In the genomic region with DNA sequence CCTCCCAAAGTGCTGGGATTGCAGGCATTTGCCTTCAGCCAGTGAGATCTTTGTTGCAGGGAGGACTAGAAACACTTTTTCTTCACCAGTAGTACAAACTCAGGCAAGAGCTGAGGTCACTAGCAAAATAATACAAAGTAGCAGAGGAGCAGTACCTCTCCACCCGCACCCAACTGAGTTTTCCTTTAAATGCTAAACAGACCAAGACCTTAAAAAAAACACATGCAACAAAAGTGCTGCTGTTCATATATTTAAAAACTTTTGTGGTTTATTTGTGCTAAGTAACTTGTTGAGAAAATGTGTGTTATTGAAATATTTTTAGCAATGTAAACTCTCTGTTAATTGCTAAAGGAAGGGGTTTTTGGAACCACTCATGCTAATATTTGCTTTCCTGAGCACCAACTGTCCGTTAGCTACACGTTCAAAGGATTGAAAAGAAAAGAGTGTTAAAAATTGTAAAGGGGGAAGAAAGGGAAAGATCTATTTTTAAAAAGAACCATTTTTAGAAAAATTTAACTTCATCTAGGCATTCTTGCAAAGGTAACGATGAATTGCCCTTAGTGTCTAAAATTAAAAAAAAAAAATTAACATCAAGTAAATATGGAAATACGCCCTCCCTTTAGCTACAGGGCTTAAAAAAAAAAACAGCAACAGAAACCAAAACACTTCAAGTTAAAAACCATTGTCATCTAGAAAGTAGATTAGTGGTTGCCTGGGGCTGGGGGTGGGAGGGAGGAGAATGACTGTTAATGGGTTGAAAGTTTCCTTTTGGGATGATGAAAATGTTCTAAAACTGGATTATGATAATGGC, we compare ENCODE assay signal across 8 cellular contexts.
DNase-seq lines count a peak whose midpoint lies in the region; ATAC-seq and TF ChIP-seq lines count a peak whose summit lies in the region.

No MANE protein-coding gene starts in this region.

- no peak for TF ChIP-seq CTCF in esophagus squamous epithelium (IDR thresholded peaks at IDR 0.05)

- no peaks in the 10 kb centered on the region for H3K36me3 ChIP-seq in CD4-positive, CD25-positive, alpha-beta regulatory T cell (ENCODE audit: control insufficient read depth, insufficient read depth, low read length)
- no peaks in the 10 kb centered on the region for H3K36me3 ChIP-seq in esophagus squamous epithelium

- no peaks in the 10 kb centered on the region for H3K27me3 ChIP-seq in CD4-positive, CD25-positive, alpha-beta regulatory T cell (ENCODE audit: control insufficient read depth, insufficient read depth, low read length)
- H3K27me3 ChIP-seq in esophagus squamous epithelium: no peaks in the 10 kb centered on the region

- H3K27ac ChIP-seq in CD4-positive, CD25-positive, alpha-beta regulatory T cell (ENCODE audit: insufficient read depth, low read length, poor library complexity, severe bottlenecking): no peak overlapping the region
- H3K27ac ChIP-seq in esophagus squamous epithelium: no peak overlapping the region

- peak overlapping the region in 3 of 4 donors; percentile 7 to 55 (median 54) for H3K4me3 Mint-ChIP-seq in CD4-positive, CD25-positive, alpha-beta regulatory T cell
- H3K4me3 Mint-ChIP-seq in activated naive CD4-positive, alpha-beta T cell treated with anti-CD3 and anti-CD28 coated beads, Interleukin-2, amount 50 U/mL, for 24 hours: peak overlapping the region; percentile 58

- peaks cover 13% of the 10 kb centered on the region for H3K27me3 Mint-ChIP-seq in CD4-positive, CD25-positive, alpha-beta regulatory T cell
- no peaks in the 10 kb centered on the region for H3K27me3 Mint-ChIP-seq in activated naive CD4-positive, alpha-beta T cell treated with anti-CD3 and anti-CD28 coated beads, Interleukin-2, amount 50 U/mL, for 24 hours

- in situ Hi-C loops in KBM-7 (cut with MboI; ENCODE audit: low pct_unique_long_range_greater_than_20kb, low sequenced_read_pairs): no loop called here

- WGBS in esophagus squamous epithelium, 2 donors: 36 to 50% methylated on average over 5 of the region's 5 CpGs

- peaks cover 6 to 19% (median 14%) of the 10 kb centered on the region in 4 donors for H3K4me1 Mint-ChIP-seq in CD4-positive, CD25-positive, alpha-beta regulatory T cell
- peaks cover 14% of the 10 kb centered on the region for H3K4me1 Mint-ChIP-seq in activated naive CD4-positive, alpha-beta T cell treated with anti-CD3 and anti-CD28 coated beads, Interleukin-2, amount 50 U/mL, for 24 hours

- H3K4me1 ChIP-seq in CD4-positive, CD25-positive, alpha-beta regulatory T cell (ENCODE audit: control insufficient read depth, insufficient read depth, low read length, poor library complexity, severe bottlenecking): peaks cover 9% of the 10 kb centered on the region
- peaks cover 0 to 13% (median 0%) of the 10 kb centered on the region in 3 donors for H3K4me1 ChIP-seq in esophagus squamous epithelium

- intact Hi-C loops in esophagus squamous epithelium (cut with DNase I): no loop called here

- H3K27ac Mint-ChIP-seq in CD4-positive, CD25-positive, alpha-beta regulatory T cell: peak overlapping the region in 1 of 3 donors; percentile 29
- peak overlapping the region; percentile 26 for H3K27ac Mint-ChIP-seq in activated naive CD4-positive, alpha-beta T cell treated with anti-CD3 and anti-CD28 coated beads, Interleukin-2, amount 50 U/mL, for 24 hours

- no peaks in the 10 kb centered on the region for H3K9me3 ChIP-seq in CD4-positive, CD25-positive, alpha-beta regulatory T cell (ENCODE audit: control insufficient read depth in 2 of 2, low read length in 2 of 2)
- H3K9me3 ChIP-seq in esophagus squamous epithelium: no peaks in the 10 kb centered on the region

- no peaks in the 10 kb centered on the region for H3K36me3 Mint-ChIP-seq in CD4-positive, CD25-positive, alpha-beta regulatory T cell
- no peaks in the 10 kb centered on the region for H3K36me3 Mint-ChIP-seq in activated naive CD4-positive, alpha-beta T cell treated with anti-CD3 and anti-CD28 coated beads, Interleukin-2, amount 50 U/mL, for 24 hours

- no peak for ATAC-seq in CD4-positive, CD25-positive, alpha-beta regulatory T cell (ENCODE audit: low read depth in 2 of 2)
- peak; percentile 85 for ATAC-seq in GM19463 (IDR thresholded peaks at IDR 0.05; ENCODE audit: unreplicated experiment)
- ATAC-seq in HG03378 (IDR thresholded peaks at IDR 0.05; ENCODE audit: unreplicated experiment): peak; percentile 86

- peak in 1 of 3 donors; percentile 42 for DNase-seq in CD4-positive, CD25-positive, alpha-beta regulatory T cell
- DNase-seq in hypothalamus (lab: John Stamatoyannopoulos, UW) (no peak), KBM-7 (no peak), UCSD-AML1 (lab: John Stamatoyannopoulos, UW; ENCODE audit: unreplicated experiment) (no peak), esophagus squamous epithelium (lab: John Stamatoyannopoulos, UW) (no peak)

- H3K4me3 ChIP-seq in CD4-positive, CD25-positive, alpha-beta regulatory T cell (ENCODE audit: low read depth, low read length): peak overlapping the region; percentile 47
- H3K4me3 ChIP-seq in esophagus squamous epithelium: no peak overlapping the region

- H3K9me3 Mint-ChIP-seq in CD4-positive, CD25-positive, alpha-beta regulatory T cell: no peaks in the 10 kb centered on the region
- no peaks in the 10 kb centered on the region for H3K9me3 Mint-ChIP-seq in activated naive CD4-positive, alpha-beta T cell treated with anti-CD3 and anti-CD28 coated beads, Interleukin-2, amount 50 U/mL, for 24 hours

- TF ChIP-seq POLR2A in esophagus squamous epithelium (IDR thresholded peaks at IDR 0.05): no peak

Comparison
In these comparisons a context has a peak if more than half of its experiments do, and no peak if none do; other contexts are left out.
1. ATAC-seq: peak in GM19463 (single experiment) and HG03378 (single experiment); none in CD4-positive, CD25-positive, alpha-beta regulatory T cell (0 of 2).